1 cellular context compared by ENCODE assay signal in the genomic region with DNA sequence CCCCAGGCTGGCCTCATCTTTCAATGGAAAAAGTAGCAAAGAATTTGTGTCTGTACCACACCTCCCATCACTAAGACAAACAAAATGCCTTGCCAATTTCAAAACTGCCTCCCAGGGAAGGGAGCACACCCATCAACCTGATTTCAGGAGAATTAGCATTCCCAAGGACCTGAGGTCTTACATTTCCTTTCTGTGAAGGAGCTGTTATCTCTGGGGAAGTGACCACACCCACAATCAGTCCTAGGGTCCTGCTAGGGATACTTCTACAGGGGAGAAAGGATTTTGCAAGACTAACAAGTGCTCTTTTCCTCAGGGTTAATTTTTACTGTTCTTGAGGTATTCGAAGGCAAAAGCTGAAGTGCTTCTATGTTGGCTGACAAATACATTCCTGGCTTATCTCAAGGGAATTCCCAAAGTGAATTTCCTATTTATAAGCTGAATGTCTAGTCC.
TF ChIP-seq lines count a peak whose summit lies in the region.

No MANE protein-coding gene starts in this region.

TF ChIP-seq in SK-N-SH, 30 proteins besides CTCF, POLR2A, EP300 and RAD21:
- TF ChIP-seq, protein P1, sequence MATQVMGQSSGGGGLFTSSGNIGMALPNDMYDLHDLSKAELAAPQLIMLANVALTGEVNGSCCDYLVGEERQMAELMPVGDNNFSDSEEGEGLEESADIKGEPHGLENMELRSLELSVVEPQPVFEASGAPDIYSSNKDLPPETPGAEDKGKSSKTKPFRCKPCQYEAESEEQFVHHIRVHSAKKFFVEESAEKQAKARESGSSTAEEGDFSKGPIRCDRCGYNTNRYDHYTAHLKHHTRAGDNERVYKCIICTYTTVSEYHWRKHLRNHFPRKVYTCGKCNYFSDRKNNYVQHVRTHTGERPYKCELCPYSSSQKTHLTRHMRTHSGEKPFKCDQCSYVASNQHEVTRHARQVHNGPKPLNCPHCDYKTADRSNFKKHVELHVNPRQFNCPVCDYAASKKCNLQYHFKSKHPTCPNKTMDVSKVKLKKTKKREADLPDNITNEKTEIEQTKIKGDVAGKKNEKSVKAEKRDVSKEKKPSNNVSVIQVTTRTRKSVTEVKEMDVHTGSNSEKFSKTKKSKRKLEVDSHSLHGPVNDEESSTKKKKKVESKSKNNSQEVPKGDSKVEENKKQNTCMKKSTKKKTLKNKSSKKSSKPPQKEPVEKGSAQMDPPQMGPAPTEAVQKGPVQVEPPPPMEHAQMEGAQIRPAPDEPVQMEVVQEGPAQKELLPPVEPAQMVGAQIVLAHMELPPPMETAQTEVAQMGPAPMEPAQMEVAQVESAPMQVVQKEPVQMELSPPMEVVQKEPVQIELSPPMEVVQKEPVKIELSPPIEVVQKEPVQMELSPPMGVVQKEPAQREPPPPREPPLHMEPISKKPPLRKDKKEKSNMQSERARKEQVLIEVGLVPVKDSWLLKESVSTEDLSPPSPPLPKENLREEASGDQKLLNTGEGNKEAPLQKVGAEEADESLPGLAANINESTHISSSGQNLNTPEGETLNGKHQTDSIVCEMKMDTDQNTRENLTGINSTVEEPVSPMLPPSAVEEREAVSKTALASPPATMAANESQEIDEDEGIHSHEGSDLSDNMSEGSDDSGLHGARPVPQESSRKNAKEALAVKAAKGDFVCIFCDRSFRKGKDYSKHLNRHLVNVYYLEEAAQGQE (IDR thresholded peaks at IDR 0.05; ENCODE audit: low read depth, low read length), result no peak
- peak; percentile 18; the same call in 1 of the 2 replicates for TF ChIP-seq NFIC (IDR thresholded peaks at IDR 0.05; ENCODE audit: borderline replicate concordance)
- TF ChIP-seq, protein P2, sequence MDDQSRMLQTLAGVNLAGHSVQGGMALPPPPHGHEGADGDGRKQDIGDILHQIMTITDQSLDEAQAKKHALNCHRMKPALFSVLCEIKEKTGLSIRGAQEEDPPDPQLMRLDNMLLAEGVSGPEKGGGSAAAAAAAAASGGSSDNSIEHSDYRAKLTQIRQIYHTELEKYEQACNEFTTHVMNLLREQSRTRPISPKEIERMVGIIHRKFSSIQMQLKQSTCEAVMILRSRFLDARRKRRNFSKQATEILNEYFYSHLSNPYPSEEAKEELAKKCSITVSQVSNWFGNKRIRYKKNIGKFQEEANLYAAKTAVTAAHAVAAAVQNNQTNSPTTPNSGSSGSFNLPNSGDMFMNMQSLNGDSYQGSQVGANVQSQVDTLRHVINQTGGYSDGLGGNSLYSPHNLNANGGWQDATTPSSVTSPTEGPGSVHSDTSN (IDR thresholded peaks at IDR 0.05), result 0 out of 2 replicates have a peak, but pooled peaks have one; percentile 42
- TF ChIP-seq TEAD4 (IDR thresholded peaks at IDR 0.05; ENCODE audit: borderline replicate concordance, insufficient read depth), result no peak
- no peak for TF ChIP-seq RXRA (IDR thresholded peaks at IDR 0.05; ENCODE audit: borderline replicate concordance, low read depth)
